In genomic region chr12:76588881-76589565, GRCh38 we compare ENCODE assay signal across 11 cellular contexts. TPM values are rescaled to one million over a fixed set of nuclear protein-coding genes. Genes with fewer than 3 reads are reported as not detected.
DNase-seq lines count a peak whose midpoint lies in the region; ATAC-seq and TF ChIP-seq lines count a peak whose summit lies in the region.
"Had no signal": no experiment of that assay in that cellular context is flagged by ENCODE, and none has a peak within 500 bp of the region (broad histone marks: within the 10 kb centered on the region; RNA-seq: fewer than 3 reads in every experiment).

No MANE protein-coding gene starts in this region.

- no peak for TF ChIP-seq CTCF in foreskin fibroblast (IDR thresholded peaks at IDR 0.05; ENCODE audit: low read depth, low read length)

- POLR2A ChIA-PET in activated CD4-positive, alpha-beta T cell treated with anti-CD3 and anti-CD28 coated beads for 36 hours (lab: Charles Lee) = no interaction called here

- intact Hi-C loops in activated CD4-positive, alpha-beta T cell treated with anti-CD3 and anti-CD28 coated beads for 36 hours (cut with DNase I, micrococcal nuclease) = loop anchor here (5.0 to 10.0 kb wide), 2 partner anchors 244 to 1062 kb away; partner anchors contain the start of gene BBS10 (in 1 of the 2)

- H3K4me1 Mint-ChIP-seq in activated CD4-positive, alpha-beta T cell treated with anti-CD3 and anti-CD28 coated beads for 36 hours = no peaks in the 10 kb centered on the region

- H3K27me3 Mint-ChIP-seq in activated CD4-positive, alpha-beta T cell treated with anti-CD3 and anti-CD28 coated beads for 36 hours = no peaks in the 10 kb centered on the region

- H3K27ac Mint-ChIP-seq in activated CD4-positive, alpha-beta T cell treated with anti-CD3 and anti-CD28 coated beads for 36 hours = no peak overlapping the region

- no peak for DNase-seq in activated CD4-positive, alpha-beta T cell treated with anti-CD3 and anti-CD28 coated beads for 36 hours
- DNase-seq in activated CD4-positive, alpha-beta T cell treated with anti-CD3 and anti-CD28 coated beads for 1 hour = no peak
- peak; percentile 22 for DNase-seq in RPMI7951 (ENCODE audit: low read depth)
- peak; percentile 83 to 86 for DNase-seq in foreskin fibroblast
- no peak for DNase-seq in stimulated activated naive CD8-positive, alpha-beta T cell treated with anti-CD3 and anti-CD28 coated beads, Interleukin-15, Interleukin-2, amounts not matched to agents 100 U/mL and 50 U/mL, for 24 hours
- DNase-seq in stimulated activated CD4-positive, alpha-beta T cell treated with anti-CD3 and anti-CD28 coated beads, Interleukin-12 subunit alpha, Interleukin-12 subunit beta, amount 100 ng/mL, for 4 hours = no peak
- DNase-seq in NCI-H146 (lab: John Stamatoyannopoulos, UW) = no peak
- no peak for DNase-seq in Ammon's horn (ENCODE audit: low spot score)
- DNase-seq: midbrain; stimulated activated CD4-positive, alpha-beta T cell treated with anti-CD3 and anti-CD28 coated beads, Interleukin-4, amount 100 ng/mL, for 4 hours had no signal

- ATAC-seq in activated CD4-positive, alpha-beta T cell treated with anti-CD3 and anti-CD28 coated beads for 36 hours = peak; percentile 76
- ATAC-seq in stimulated activated naive CD8-positive, alpha-beta T cell treated with anti-CD3 and anti-CD28 coated beads, Interleukin-15, Interleukin-2, amounts not matched to agents 100 U/mL and 50 U/mL, for 24 hours = peak; percentile 32
- ATAC-seq: HCT116 had no signal

- H3K36me3 Mint-ChIP-seq in activated CD4-positive, alpha-beta T cell treated with anti-CD3 and anti-CD28 coated beads for 36 hours (ENCODE audit: low read depth) = no peaks in the 10 kb centered on the region

- CTCF ChIA-PET in activated CD4-positive, alpha-beta T cell treated with anti-CD3 and anti-CD28 coated beads for 36 hours (lab: Charles Lee) = interaction anchor here (0.8 to 1.4 kb wide), 5 partner anchors 25 to 891 kb away, joined by 3 read pairs; no protein-coding TSS in a partner anchor

- H3K4me3 Mint-ChIP-seq in activated CD4-positive, alpha-beta T cell treated with anti-CD3 and anti-CD28 coated beads for 36 hours = no peak overlapping the region

- no peak overlapping the region for H3K4me3 ChIP-seq in foreskin fibroblast (ENCODE audit: low read depth in 1 of 2, low read length in 2 of 2)

- no peaks in the 10 kb centered on the region for H3K9me3 Mint-ChIP-seq in activated CD4-positive, alpha-beta T cell treated with anti-CD3 and anti-CD28 coated beads for 36 hours (ENCODE audit: low read depth)

RNA-seq across cellular contexts. Expression of gene OSBPL8, which starts 29.5 kb away (rescaled TPM):
- 10 to 100 TPM; 70.2 to 78.5 TPM for total RNA-seq in activated CD4-positive, alpha-beta T cell treated with anti-CD3 and anti-CD28 coated beads for 36 hours
- 49.9 and 55.9 TPM in 2 replicates for total RNA-seq in RPMI7951 (2014; rRNA removed; shearing (Covaris generic))

Comparison
In these comparisons a context has a peak if more than half of its experiments do, and no peak if none do; other contexts are left out.
1. DNase-seq: peak in RPMI7951 (single experiment) and foreskin fibroblast (2 of 2); none in activated CD4-positive, alpha-beta T cell treated with anti-CD3 and anti-CD28 coated beads for 36 hours (single experiment), activated CD4-positive, alpha-beta T cell treated with anti-CD3 and anti-CD28 coated beads for 1 hour (single experiment), stimulated activated naive CD8-positive, alpha-beta T cell treated with anti-CD3 and anti-CD28 coated beads, Interleukin-15, Interleukin-2, amounts not matched to agents 100 U/mL and 50 U/mL, for 24 hours (single experiment), stimulated activated CD4-positive, alpha-beta T cell treated with anti-CD3 and anti-CD28 coated beads, Interleukin-12 subunit alpha, Interleukin-12 subunit beta, amount 100 ng/mL, for 4 hours (single experiment), NCI-H146 (single experiment) and Ammon's horn (single experiment).